ENCODE assay signal across 7 cellular contexts in genomic region chr1:152080494-152080893, GRCh38. TPM values are rescaled to one million over a fixed set of nuclear protein-coding genes. Genes with fewer than 3 reads are reported as not detected.
"Had no signal": no experiment of that assay in that cellular context is flagged by ENCODE, and none has a peak within 500 bp of the region (broad histone marks: within the 10 kb centered on the region; RNA-seq: fewer than 3 reads in every experiment).

No MANE protein-coding gene starts in this region.

RNA-seq across cellular contexts. Expression of gene TCHHL1, which starts 8.4 kb away (rescaled TPM):
- total RNA-seq: GM23248, GM23338, H1, H4, H7, H9, HFFc6 had no signal

RNA-seq across cellular contexts. Expression of gene TCHH, which starts 34.8 kb away (rescaled TPM):
- total RNA-seq: H4, H7, H9 had no signal
